In genomic region chr4:15681067-15681371, GRCh38 we compare ENCODE assay signal across 1 cellular context.
TF ChIP-seq lines count a peak whose summit lies in the region.

No MANE protein-coding gene starts in this region.

TF ChIP-seq in GM12878, 131 proteins besides CTCF, POLR2A, EP300 and RAD21:
- no peak for TF ChIP-seq BCL11A (IDR thresholded peaks at IDR 0.05; ENCODE audit: low read depth, low read length)
- no peak for TF ChIP-seq KDM1A (IDR thresholded peaks at IDR 0.05; ENCODE audit: borderline replicate concordance)
